ENCODE assay signal across 18 cellular contexts in the genomic region with DNA sequence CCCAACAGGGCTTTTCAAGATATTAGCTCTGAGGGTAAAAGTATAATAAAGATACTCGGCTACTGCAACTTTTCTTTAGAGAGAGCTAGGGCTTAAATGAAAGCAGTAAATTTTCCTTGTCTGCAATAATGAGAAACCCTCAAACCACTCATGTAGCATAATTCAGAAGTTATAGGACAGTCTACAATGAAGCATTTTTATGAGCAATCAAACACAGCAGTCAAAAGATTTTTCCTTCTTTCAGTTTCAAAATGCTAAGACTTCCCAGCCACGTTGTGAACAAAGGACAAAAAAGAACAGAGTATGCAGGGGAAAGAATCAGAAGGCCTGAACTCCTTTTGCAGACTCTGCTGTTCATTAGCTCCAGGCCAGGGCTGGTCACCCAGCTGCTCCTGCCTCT. TPM values are rescaled to one million over a fixed set of nuclear protein-coding genes. Genes with fewer than 3 reads are reported as not detected.
DNase-seq lines count a peak whose midpoint lies in the region; ATAC-seq lines count a peak whose summit lies in the region.
"Had no signal": no experiment of that assay in that cellular context is flagged by ENCODE, and none has a peak within 500 bp of the region (broad histone marks: within the 10 kb centered on the region; RNA-seq: fewer than 3 reads in every experiment).

No MANE protein-coding gene starts in this region.

- H3K79me2 ChIP-seq in ACC112 (ENCODE audit: control insufficient read depth, insufficient read depth, low read length, unreplicated experiment), result no peaks in the 10 kb centered on the region

- no peak overlapping the region for H3K4me2 ChIP-seq in neuronal stem cell (ENCODE audit: insufficient read depth, low read length, poor library complexity, severe bottlenecking)

- H3K9me3 Mint-ChIP-seq in activated naive CD8-positive, alpha-beta T cell treated with anti-CD3 and anti-CD28 coated beads, Interleukin-2, amount 10 ng/mL, durations not matched to agents 7 days and 5 days, result peaks cover 5% of the 10 kb centered on the region

- no peak overlapping the region for H3K18ac ChIP-seq in neuronal stem cell (ENCODE audit: low read length)

- peaks cover 43% of the 10 kb centered on the region for H3K4me1 Mint-ChIP-seq in activated naive CD8-positive, alpha-beta T cell treated with anti-CD3 and anti-CD28 coated beads, Interleukin-2, amount 10 ng/mL, durations not matched to agents 7 days and 5 days

- H3K27me3 ChIP-seq in ACC112 (ENCODE audit: insufficient read depth, low read length) (no peaks in the 10 kb centered on the region), neuronal stem cell (ENCODE audit: control insufficient read depth in 3 of 3, insufficient read depth in 3 of 3, low read depth in 1 of 3, low read length in 3 of 3) (no peaks in the 10 kb centered on the region)
- H3K27me3 ChIP-seq: gastroesophageal sphincter, spleen, stomach had no signal

- POLR2A ChIA-PET in activated naive CD8-positive, alpha-beta T cell treated with anti-CD3 and anti-CD28 coated beads, Interleukin-2, amount 10 ng/mL, durations not matched to agents 7 days and 5 days (lab: Charles Lee), result interaction anchor here (0.7 to 2.2 kb wide), 3 partner anchors 12 to 36 kb away, joined by 4 to 7 read pairs (median 4); a partner anchor contains a TSS

- H3K4me3 Mint-ChIP-seq in activated naive CD8-positive, alpha-beta T cell treated with anti-CD3 and anti-CD28 coated beads, Interleukin-2, amount 10 ng/mL, durations not matched to agents 7 days and 5 days, result peak overlapping the region; percentile 20

- H3K4me3 ChIP-seq in ACC112 (ENCODE audit: low read depth, low read length) (no peak overlapping the region), neuronal stem cell (ENCODE audit: low read length in 2 of 2) (no peak overlapping the region)
- H3K4me3 ChIP-seq: gastroesophageal sphincter, left ventricle myocardium inferior, spleen, stomach had no signal

- H2BK120ac ChIP-seq in neuronal stem cell (ENCODE audit: low read depth, low read length), result no peak overlapping the region

- peaks cover 27% of the 10 kb centered on the region for H3K4me1 ChIP-seq in ACC112 (ENCODE audit: control insufficient read depth, insufficient read depth, low read length, unreplicated experiment)
- peaks cover 6 to 8% of the 10 kb centered on the region in 2 donors for H3K4me1 ChIP-seq in neuronal stem cell (ENCODE audit: control insufficient read depth in 2 of 2, insufficient read depth in 1 of 2, low read depth in 1 of 2, low read length in 2 of 2)
- H3K4me1 ChIP-seq: left ventricle myocardium inferior had no signal

- H3K14ac ChIP-seq in neuronal stem cell (ENCODE audit: low read length), result no peak overlapping the region

- no peaks in the 10 kb centered on the region for H3K27me3 Mint-ChIP-seq in activated naive CD8-positive, alpha-beta T cell treated with anti-CD3 and anti-CD28 coated beads, Interleukin-2, amount 10 ng/mL, durations not matched to agents 7 days and 5 days

- H4K91ac ChIP-seq in neuronal stem cell (ENCODE audit: low read depth, low read length, poor library complexity), result no peak overlapping the region

- peak; percentile 29 for ATAC-seq in HG03378 (IDR thresholded peaks at IDR 0.05; ENCODE audit: unreplicated experiment)
- ATAC-seq in activated naive CD8-positive, alpha-beta T cell treated with anti-CD3 and anti-CD28 coated beads, Interleukin-2, amount 10 ng/mL, durations not matched to agents 7 days and 5 days (ENCODE audit: low read depth), result no peak
- no peak for ATAC-seq in HG02870 (IDR thresholded peaks at IDR 0.05; ENCODE audit: unreplicated experiment)
- no peak for ATAC-seq in GM18511 (IDR thresholded peaks at IDR 0.05; ENCODE audit: unreplicated experiment)
- ATAC-seq: gastroesophageal sphincter, HCT116 had no signal

- no peak overlapping the region for H4K8ac ChIP-seq in neuronal stem cell (ENCODE audit: low read depth, low read length)

- no peak overlapping the region for H2AK5ac ChIP-seq in neuronal stem cell (ENCODE audit: low read depth, low read length)

- no peaks in the 10 kb centered on the region for H3K9me3 ChIP-seq in neuronal stem cell (replicated peaks in 1 of 2; ENCODE audit: control insufficient read depth in 2 of 2, insufficient read depth in 1 of 2, low read depth in 1 of 2, low read length in 2 of 2)
- H3K9me3 ChIP-seq: gastroesophageal sphincter, left ventricle myocardium inferior, spleen, stomach had no signal

- H2BK5ac ChIP-seq in neuronal stem cell (ENCODE audit: low read length), result no peak overlapping the region

- peak overlapping the region; percentile 54 for H3K27ac Mint-ChIP-seq in activated naive CD8-positive, alpha-beta T cell treated with anti-CD3 and anti-CD28 coated beads, Interleukin-2, amount 10 ng/mL, durations not matched to agents 7 days and 5 days

- no peaks in the 10 kb centered on the region for H3K79me1 ChIP-seq in neuronal stem cell (ENCODE audit: low read depth, low read length)

- H3K27ac ChIP-seq in ACC112 (ENCODE audit: low read depth, low read length), result no peak overlapping the region
- no peak overlapping the region for H3K27ac ChIP-seq in neuronal stem cell (replicated peaks; ENCODE audit: low read length)
- H3K27ac ChIP-seq: left ventricle myocardium inferior, stomach had no signal

- peaks cover 9% of the 10 kb centered on the region for H3K36me3 Mint-ChIP-seq in activated naive CD8-positive, alpha-beta T cell treated with anti-CD3 and anti-CD28 coated beads, Interleukin-2, amount 10 ng/mL, durations not matched to agents 7 days and 5 days

- no peak overlapping the region for H2BK12ac ChIP-seq in neuronal stem cell (ENCODE audit: low read length)

- H3K36me3 ChIP-seq in ACC112 (ENCODE audit: insufficient read depth, low read length) (no peaks in the 10 kb centered on the region), neuronal stem cell (replicated peaks in 1 of 2; ENCODE audit: control insufficient read depth in 2 of 2, insufficient read depth in 2 of 2, low read length in 2 of 2) (no peaks in the 10 kb centered on the region)
- H3K36me3 ChIP-seq: gastroesophageal sphincter, left ventricle myocardium inferior, spleen, stomach had no signal

- H3K4ac ChIP-seq in neuronal stem cell (ENCODE audit: low read length), result no peak overlapping the region

- no peak for DNase-seq in activated naive CD8-positive, alpha-beta T cell treated with anti-CD3 and anti-CD28 coated beads, Interleukin-2, amount 10 ng/mL, durations not matched to agents 7 days and 5 days
- DNase-seq in neuronal stem cell (ENCODE audit: low spot score) (no peak), anterior cingulate cortex (lab: John Stamatoyannopoulos, UW) (no peak), NCI-H1048 (lab: John Stamatoyannopoulos, UW) (no peak)
- DNase-seq: activated CD4-positive, alpha-beta T cell treated with anti-CD3 and anti-CD28 coated beads, Interleukin-2, amount 50 U/mL, for 1 hour; amygdala; GDM1; left ventricle myocardium inferior; NCI-H2029; NCI-H446 treated with DMSO at 0.1 percent for 48 hours; spleen; stomach had no signal

- no peak overlapping the region for H3K23ac ChIP-seq in neuronal stem cell (ENCODE audit: low read depth, low read length, poor library complexity)

- no peak overlapping the region for H2BK15ac ChIP-seq in neuronal stem cell (ENCODE audit: low read length)

- H2AFZ ChIP-seq in ACC112 (ENCODE audit: low read length, unreplicated experiment) (peak overlapping the region; percentile 59), neuronal stem cell (ENCODE audit: low read length) (peak overlapping the region; percentile 85)

- WGBS in neuronal stem cell (ENCODE audit: extremely low coverage in 2 of 2, insufficient read length in 2 of 2, insufficient replicate concordance in 1 of 2), 2 donors, result no CpG with 5 or more reads among the region's 2 CpGs

- no peak overlapping the region for H3K9ac ChIP-seq in neuronal stem cell (ENCODE audit: low read depth, low read length, poor library complexity)

RNA-seq across cellular contexts. Expression of a gene that starts 35.3 kb away (rescaled TPM):
- total RNA-seq in activated naive CD8-positive, alpha-beta T cell treated with anti-CD3 and anti-CD28 coated beads, Interleukin-2, amount 10 ng/mL, durations not matched to agents 7 days and 5 days, result 10 to 100 TPM; 39.5 to 40.1 TPM
- polyA plus RNA-seq in neuronal stem cell (2013, experiment 1 of 2), result 32.1 TPM
- polyA plus RNA-seq in neuronal stem cell (2013, experiment 2 of 2), result 31.5 TPM
